In genomic region chr19:46015080-46015960, GRCh38 we compare ENCODE assay signal across 9 cellular contexts. TPM values are rescaled to one million over a fixed set of nuclear protein-coding genes. Genes with fewer than 3 reads are reported as not detected.
DNase-seq lines count a peak whose midpoint lies in the region; ATAC-seq and TF ChIP-seq lines count a peak whose summit lies in the region.
"Had no signal": no experiment of that assay in that cellular context is flagged by ENCODE, and none has a peak within 500 bp of the region (broad histone marks: within the 10 kb centered on the region; RNA-seq: fewer than 3 reads in every experiment).

No MANE protein-coding gene starts in this region.

- H3K27ac Mint-ChIP-seq in activated naive CD4-positive, alpha-beta T cell treated with anti-CD3 and anti-CD28 coated beads, Interleukin-2, amount 10 ng/mL, durations not matched to agents 7 days and 5 days = no peak overlapping the region

- TF ChIP-seq CTCF in OCI-LY7 (conservative IDR thresholded peaks at IDR 0.05; ENCODE audit: low read length) (no peak), heart right ventricle (IDR thresholded peaks at IDR 0.05) (no peak), gastrocnemius medialis (IDR thresholded peaks at IDR 0.05 in 4 of 5, conservative IDR thresholded peaks at IDR 0.05 in 1 of 5) (no peak)

- no peaks in the 10 kb centered on the region for H3K9me3 Mint-ChIP-seq in activated naive CD4-positive, alpha-beta T cell treated with anti-CD3 and anti-CD28 coated beads, Interleukin-2, amount 10 ng/mL, durations not matched to agents 7 days and 5 days

- peak overlapping the region; percentile 66 for H3K4me3 Mint-ChIP-seq in activated naive CD4-positive, alpha-beta T cell treated with anti-CD3 and anti-CD28 coated beads, Interleukin-2, amount 10 ng/mL, durations not matched to agents 7 days and 5 days

- intact Hi-C loops in OCI-LY7 (cut with micrococcal nuclease; ENCODE audit: unreplicated experiment) = no loop called here
- intact Hi-C loops in heart right ventricle (cut with DNase I) = loop anchor here in 4 of 10 donors (5.0 to 10.0 kb wide), 4 partner anchors 83 to 201 kb away; partner anchors contain the start of gene RSPH6A (in 2 of the 4)
- intact Hi-C loops in gastrocnemius medialis (cut with DNase I; ENCODE audit: low total_unique reads) = loop anchor here (5.0 kb wide), 2 partner anchors 88 to 198 kb away; partner anchors contain the start of gene RSPH6A

- ATAC-seq in heart right ventricle (peak in 7 of 8 donors; percentile 10 to 61 (median 52)), gastrocnemius medialis (no peak), GM21515 (IDR thresholded peaks at IDR 0.05; ENCODE audit: unreplicated experiment) (no peak), HG03159 (IDR thresholded peaks at IDR 0.05; ENCODE audit: unreplicated experiment) (no peak)

- H3K4me3 ChIP-seq in OCI-LY7 (ENCODE audit: low read depth, low read length, poor library complexity, severe bottlenecking) (no peak overlapping the region), heart right ventricle (peak overlapping the region in 9 of 10 donors; percentile 7 to 81 (median 72)), gastrocnemius medialis (peak overlapping the region; percentile 64 to 92 (median 71))

- peaks cover 12% of the 10 kb centered on the region for H3K4me1 ChIP-seq in OCI-LY7 (ENCODE audit: insufficient read depth, low read length, poor library complexity, severe bottlenecking)
- peaks cover 3 to 24% (median 21%) of the 10 kb centered on the region in 9 donors for H3K4me1 ChIP-seq in heart right ventricle
- peaks cover 0 to 15% of the 10 kb centered on the region in 2 donors for H3K4me1 ChIP-seq in gastrocnemius medialis

- H3K9me2 ChIP-seq in OCI-LY7 (ENCODE audit: insufficient read depth, low read length) = no peaks in the 10 kb centered on the region

- TF ChIP-seq POLR2A in gastrocnemius medialis (IDR thresholded peaks at IDR 0.05) = no peak

- peak; percentile 59 for DNase-seq in GM19238 (ENCODE audit: insufficient read length, low spot score)
- peak; percentile 38 for DNase-seq in OCI-LY7 (ENCODE audit: low spot score)
- DNase-seq in activated naive CD4-positive, alpha-beta T cell treated with anti-CD3 and anti-CD28 coated beads, Interleukin-2, amount 10 ng/mL, durations not matched to agents 7 days and 5 days = peak; percentile 79
- peak; percentile 32 to 54 for DNase-seq in heart right ventricle
- peak in 1 of 2 donors; percentile 26 for DNase-seq in gastrocnemius medialis
- no peak for DNase-seq in NCI-H1694 treated with DMSO at 0.1 percent for 48 hours (lab: John Stamatoyannopoulos, UW)

- H2AFZ ChIP-seq in OCI-LY7 (ENCODE audit: low read length) = no peak overlapping the region

- H3K27me3 Mint-ChIP-seq in activated naive CD4-positive, alpha-beta T cell treated with anti-CD3 and anti-CD28 coated beads, Interleukin-2, amount 10 ng/mL, durations not matched to agents 7 days and 5 days = peaks cover 24% of the 10 kb centered on the region

- POLR2A ChIA-PET in OCI-LY7 (lab: Charles Lee) = no interaction called here

- peaks cover 12% of the 10 kb centered on the region for H3K36me3 Mint-ChIP-seq in activated naive CD4-positive, alpha-beta T cell treated with anti-CD3 and anti-CD28 coated beads, Interleukin-2, amount 10 ng/mL, durations not matched to agents 7 days and 5 days

- in situ Hi-C loops in gastrocnemius medialis (cut with MboI; ENCODE audit: low sequenced_read_pairs in 4 of 4) = no loop called here

- no TSS peak for BruUV-seq in OCI-LY7 (replicated peaks; lab: Mats Ljungman, UMichigan)

- H3K36me3 ChIP-seq in OCI-LY7 (ENCODE audit: insufficient read depth, low read length) (peaks cover 2% of the 10 kb centered on the region; the same call in 1 of the 2 replicates), heart right ventricle (peaks cover 0 to 14% (median 2%) of the 10 kb centered on the region in 9 donors), gastrocnemius medialis (no peaks in the 10 kb centered on the region)

- H3K27ac ChIP-seq in OCI-LY7 (ENCODE audit: low read depth, low read length, poor library complexity, severe bottlenecking) = no peak overlapping the region
- no peak overlapping the region for H3K27ac ChIP-seq in heart right ventricle
- H3K27ac ChIP-seq in gastrocnemius medialis = no peak overlapping the region

- no peaks in the 10 kb centered on the region for H3K79me2 ChIP-seq in OCI-LY7 (ENCODE audit: insufficient read depth, low read depth, low read length)

- no peaks in the 10 kb centered on the region for H4K20me1 ChIP-seq in OCI-LY7 (ENCODE audit: insufficient read depth, low read length)

- no peaks in the 10 kb centered on the region for H3K9me3 ChIP-seq in OCI-LY7 (ENCODE audit: low read length)
- no peaks in the 10 kb centered on the region for H3K9me3 ChIP-seq in heart right ventricle
- H3K9me3 ChIP-seq in gastrocnemius medialis = no peaks in the 10 kb centered on the region

- 5 to 15% methylated on average over 70 to 72 of the region's 72 CpGs for WGBS in heart right ventricle, 2 donors

- peaks cover 18% of the 10 kb centered on the region for H3K4me1 Mint-ChIP-seq in activated naive CD4-positive, alpha-beta T cell treated with anti-CD3 and anti-CD28 coated beads, Interleukin-2, amount 10 ng/mL, durations not matched to agents 7 days and 5 days

- H3K4me2 ChIP-seq in OCI-LY7 (ENCODE audit: low read length) = no peak overlapping the region

- H3K27me3 ChIP-seq in heart right ventricle (peaks cover 0 to 44% (median 28%) of the 10 kb centered on the region in 7 donors), gastrocnemius medialis (peaks cover 38 to 42% (median 38%) of the 10 kb centered on the region in 3 donors)

- CTCF ChIA-PET in OCI-LY7 (lab: Charles Lee; ENCODE audit: unreplicated experiment) = no interaction called here
- CTCF ChIA-PET in activated naive CD4-positive, alpha-beta T cell treated with anti-CD3 and anti-CD28 coated beads, Interleukin-2, amount 10 ng/mL, durations not matched to agents 7 days and 5 days (lab: Charles Lee) = no interaction called here

RNA-seq across cellular contexts. Expression of gene PGLYRP1, which starts 7.5 kb away (rescaled TPM):
- total RNA-seq in OCI-LY7 (2014; rRNA removed; shearing (Covaris generic)) = not detected in 2 replicates
- total RNA-seq in OCI-LY7 (2022) (not detected in 2 replicates), heart right ventricle (1 to 10 TPM in 1 of 10 donors, under 1 TPM in 1, not detected in 8; 0.81 to 1.1 TPM), gastrocnemius medialis (not detected)
- polyA plus RNA-seq in heart right ventricle = under 1 TPM in 1 of 2 donors, not detected in 1; 0.16 TPM
- total RNA-seq: SK-MEL-5 had no signal

RNA-seq across cellular contexts. Expression of gene CCDC61, which starts 20.1 kb away (rescaled TPM):
- total RNA-seq in OCI-LY7 (2014; rRNA removed; shearing (Covaris generic)) = 14.2 and 15.3 TPM in 2 replicates
- total RNA-seq in OCI-LY7 (2022) = 20.1 and 23.0 TPM in 2 replicates
- 10 to 100 TPM in 1 of 10 donors, 1 to 10 TPM in 9; 6.6 to 10.3 (median 8.3) TPM for total RNA-seq in heart right ventricle
- 10 to 100 TPM in 1 of 2 donors, 1 to 10 TPM in 1; 7.3 to 11.6 TPM for polyA plus RNA-seq in heart right ventricle
- total RNA-seq in gastrocnemius medialis = 1 to 10 TPM; 2.3 to 4.9 (median 3.4) TPM

RNA-seq across cellular contexts. Expression of gene IGFL4, which starts 25.5 kb away (rescaled TPM):
- total RNA-seq in OCI-LY7 (2014; rRNA removed; shearing (Covaris generic)) = not detected in 2 replicates
- total RNA-seq in OCI-LY7 (2022) (not detected in 2 replicates), heart right ventricle (not detected), gastrocnemius medialis (not detected)
- polyA plus RNA-seq in heart right ventricle = not detected

RNA-seq across cellular contexts. Expression of gene NOVA2, which starts 41.7 kb away (rescaled TPM):
- total RNA-seq in OCI-LY7 (2014; rRNA removed; shearing (Covaris generic)) = not detected in 2 replicates
- total RNA-seq in OCI-LY7 (2022) = 0.19 and 0.30 TPM in 2 replicates
- total RNA-seq in heart right ventricle = 1 to 10 TPM; 4.4 to 7.8 (median 5.9) TPM
- 1 to 10 TPM; 1.6 to 8.2 TPM for polyA plus RNA-seq in heart right ventricle
- total RNA-seq in gastrocnemius medialis = 1 to 10 TPM in 1 of 4 donors, under 1 TPM in 3; 0.44 to 1.1 (median 0.49) TPM

Comparison
In these comparisons a context has a peak if more than half of its experiments do, and no peak if none do; other contexts are left out.
1. ATAC-seq: peak in heart right ventricle (7 of 8); none in gastrocnemius medialis (0 of 2), GM21515 (single experiment) and HG03159 (single experiment).